ENCODE assay signal across 22 cellular contexts in genomic region chr3:165817160-165817709, GRCh38. TPM values are rescaled to one million over a fixed set of nuclear protein-coding genes. Genes with fewer than 3 reads are reported as not detected.
"Had no signal": no experiment of that assay in that cellular context is flagged by ENCODE, and none has a peak within 500 bp of the region (broad histone marks: within the 10 kb centered on the region; RNA-seq: fewer than 3 reads in every experiment).

No MANE protein-coding gene starts in this region.

- H3K9me3 ChIP-seq: MG63, SJSA1 had no signal

- H3K27ac ChIP-seq: SJSA1, SK-N-MC had no signal

- H3K27me3 ChIP-seq: MG63, SJSA1 had no signal

- DNase-seq: KBM-7, MG63, NCI-H1092, NCI-H1105 treated with DMSO at 0.1 percent for 48 hours, NCI-H1417 treated with DMSO at 0.1 percent for 48 hours, NCI-H146, NCI-H1694 treated with DMSO at 0.1 percent for 48 hours, NCI-H1930, NCI-H2081, NCI-H2107, NCI-H2227 treated with DMSO at 0.1 percent for 48 hours, NCI-H446, NCI-H510A, NCI-H524 treated with DMSO at 0.1 percent for 48 hours, NCI-H69, NCI-H774, Right ventricle myocardium superior, RPMI8226, SIG-M5 had no signal

- H3K4me1 ChIP-seq: SJSA1 had no signal

- H3K36me3 ChIP-seq: MG63, SJSA1 had no signal

- H3K4me3 ChIP-seq: MG63, SJSA1, SK-N-MC had no signal

RNA-seq across cellular contexts. Expression of gene BCHE, which starts 20.0 kb away (rescaled TPM):
- total RNA-seq: HT-29, SJSA1 had no signal
